Comparison of ENCODE assay signal across 1 cellular context in the genomic region with DNA sequence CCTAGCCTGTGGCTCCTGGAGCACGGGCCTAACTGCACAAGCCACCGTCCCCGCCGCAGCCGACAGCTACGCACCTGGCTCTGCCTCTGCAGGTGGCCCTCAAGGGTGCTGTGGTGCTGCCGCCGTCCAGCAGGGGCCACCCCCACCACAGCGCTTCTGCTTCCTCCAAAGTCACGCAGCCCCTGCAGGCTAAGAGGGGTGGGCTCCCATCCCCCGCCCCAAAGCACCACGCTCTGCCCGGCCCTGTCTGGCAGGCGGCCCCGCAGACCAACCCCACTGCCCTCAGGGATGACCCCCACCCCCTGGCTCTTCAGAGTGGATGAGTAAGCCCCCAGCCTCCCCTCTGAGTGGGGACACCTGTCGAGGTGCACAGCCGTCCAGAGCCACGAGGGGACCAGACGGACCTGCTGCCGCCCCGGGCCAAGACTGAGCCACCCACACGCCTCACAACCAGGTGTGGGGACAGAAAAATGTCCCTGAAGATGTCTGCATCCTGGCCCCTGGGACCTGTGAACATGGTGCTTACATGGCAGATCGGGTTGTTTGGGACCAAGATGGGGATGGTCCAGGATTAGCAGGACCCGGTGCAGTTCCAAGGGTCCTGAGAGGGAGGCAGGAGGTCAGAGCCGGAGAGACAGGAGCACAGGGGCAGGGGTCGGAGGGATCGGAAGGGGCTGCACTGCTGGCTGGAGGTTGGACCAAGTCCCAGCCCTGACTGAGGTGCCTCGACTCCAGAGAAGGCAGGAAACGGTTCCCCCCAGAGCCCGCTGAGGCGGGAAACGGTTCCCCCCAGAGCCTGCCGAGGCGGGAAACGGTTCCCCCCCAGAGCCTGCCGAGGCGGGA.
TF ChIP-seq lines count a peak whose summit lies in the region.

No MANE protein-coding gene starts in this region.

TF ChIP-seq in HepG2, 621 proteins besides CTCF, POLR2A, EP300 and RAD21 (continues in another document):
- TF ChIP-seq POLR2G (IDR thresholded peaks at IDR 0.05; ENCODE audit: low read depth, low read length) (peak; percentile 36; the same call in 1 of the 2 replicates), ZBTB7B (CRISPR knock-in tag; IDR thresholded peaks at IDR 0.05) (0 out of 2 replicates have a peak, but pooled peaks have one; percentile 55), MIER3 (CRISPR knock-in tag; IDR thresholded peaks at IDR 0.05; ENCODE audit: borderline replicate concordance) (no peak), NKX3-1 (CRISPR knock-in tag; IDR thresholded peaks at IDR 0.05) (no peak), ZBTB7A (CRISPR knock-in tag; IDR thresholded peaks at IDR 0.05) (peak; percentile 75), MAZ (IDR thresholded peaks at IDR 0.05; ENCODE audit: borderline replicate concordance, low read depth, low read length) (0 out of 2 replicates have a peak, but pooled peaks have one; percentile 20), MAZ (CRISPR knock-in tag; IDR thresholded peaks at IDR 0.05; ENCODE audit: low read depth) (0 out of 2 replicates have a peak, but pooled peaks have one; percentile 7), LCORL (IDR thresholded peaks at IDR 0.05) (no peak), LCORL (CRISPR knock-in tag; IDR thresholded peaks at IDR 0.05) (peak; percentile 72), PAF1 (CRISPR knock-in tag; IDR thresholded peaks at IDR 0.05) (0 out of 2 replicates have a peak, but pooled peaks have one; percentile 21), ZNF546 (CRISPR knock-in tag; conservative IDR thresholded peaks at IDR 0.05) (peak; percentile 69; the same call in 1 of the 2 replicates), GABPB1 (CRISPR knock-in tag; IDR thresholded peaks at IDR 0.05) (peak; percentile 56; the same call in 1 of the 2 replicates), MED1 (CRISPR knock-in tag; IDR thresholded peaks at IDR 0.05) (peak; percentile 31; the same call in 1 of the 2 replicates), ZNF607 (CRISPR knock-in tag; IDR thresholded peaks at IDR 0.05; ENCODE audit: borderline replicate concordance) (peak; percentile 46; the same call in 1 of the 2 replicates), ELF3 (CRISPR knock-in tag; IDR thresholded peaks at IDR 0.05) (0 out of 2 replicates have a peak, but pooled peaks have one; percentile 23), ARNT2 (CRISPR knock-in tag; IDR thresholded peaks at IDR 0.05; ENCODE audit: low read depth) (0 out of 2 replicates have a peak, but pooled peaks have one; percentile 29), HOXA3 (CRISPR knock-in tag; IDR thresholded peaks at IDR 0.05) (peak; percentile 69; the same call in 1 of the 2 replicates), THRA (CRISPR knock-in tag; IDR thresholded peaks at IDR 0.05; ENCODE audit: borderline replicate concordance) (peak; percentile 36; the same call in 1 of the 2 replicates), ATF7-NPFF (CRISPR knock-in tag; IDR thresholded peaks at IDR 0.05; ENCODE audit: low read depth) (peak; percentile 50; the same call in 1 of the 2 replicates), ZNF510 (CRISPR knock-in tag; IDR thresholded peaks at IDR 0.05; ENCODE audit: low read depth) (peak; percentile 4; the same call in 1 of the 2 replicates), PRPF4 (IDR thresholded peaks at IDR 0.05; ENCODE audit: low read depth, low read length, poor library complexity, severe bottlenecking) (no peak), MAFG (CRISPR knock-in tag; IDR thresholded peaks at IDR 0.05) (0 out of 2 replicates have a peak, but pooled peaks have one; percentile 19), POLR2AphosphoS2 (IDR thresholded peaks at IDR 0.05; ENCODE audit: low read depth, low read length) (0 out of 2 replicates have a peak, but pooled peaks have one; percentile 6), MYC (CRISPR knock-in tag; IDR thresholded peaks at IDR 0.05; ENCODE audit: borderline replicate concordance) (peak; percentile 62; the same call in 1 of the 2 replicates), HDAC1 (CRISPR knock-in tag; IDR thresholded peaks at IDR 0.05) (0 out of 2 replicates have a peak, but pooled peaks have one; percentile 9), ZFP90 (CRISPR knock-in tag; IDR thresholded peaks at IDR 0.05; ENCODE audit: borderline replicate concordance) (0 out of 2 replicates have a peak, but pooled peaks have one; percentile 75), NONO (IDR thresholded peaks at IDR 0.05) (no peak), NONO (CRISPR knock-in tag; conservative IDR thresholded peaks at IDR 0.05) (peak; percentile 63), ZNF224 (CRISPR knock-in tag; IDR thresholded peaks at IDR 0.05) (0 out of 2 replicates have a peak, but pooled peaks have one; percentile 39), ZBTB38 (CRISPR knock-in tag; IDR thresholded peaks at IDR 0.05) (peak; percentile 89), HNF1B (CRISPR knock-in tag; IDR thresholded peaks at IDR 0.05) (peak; percentile 30; the same call in 1 of the 2 replicates), ZNF777 (CRISPR knock-in tag; IDR thresholded peaks at IDR 0.05) (peak; percentile 70), SOX6 (IDR thresholded peaks at IDR 0.05) (no peak), SOX6 (CRISPR knock-in tag; IDR thresholded peaks at IDR 0.05) (0 out of 2 replicates have a peak, but pooled peaks have one; percentile 17), KAT2B (IDR thresholded peaks at IDR 0.05; ENCODE audit: borderline replicate concordance, low read depth, low read length) (no peak), CBX2 (IDR thresholded peaks at IDR 0.05; ENCODE audit: low read depth, low read length) (no peak), CBX2 (CRISPR knock-in tag; IDR thresholded peaks at IDR 0.05; ENCODE audit: low read depth) (no peak), HNRNPLL (IDR thresholded peaks at IDR 0.05; ENCODE audit: low read depth, low read length, poor library complexity, severe bottlenecking) (peak; percentile 30), SALL1 (CRISPR knock-in tag; IDR thresholded peaks at IDR 0.05) (peak; percentile 51), ZNF710 (CRISPR knock-in tag; IDR thresholded peaks at IDR 0.05; ENCODE audit: borderline replicate concordance) (0 out of 2 replicates have a peak, but pooled peaks have one; percentile 35), MBNL3 (CRISPR knock-in tag; conservative IDR thresholded peaks at IDR 0.05) (no peak), NFKB2 (CRISPR knock-in tag; IDR thresholded peaks at IDR 0.05; ENCODE audit: borderline replicate concordance) (peak; percentile 37; the same call in 1 of the 2 replicates), NFE2L2 (IDR thresholded peaks at IDR 0.05; ENCODE audit: low read length) (no peak), STAG1 (CRISPR knock-in tag; IDR thresholded peaks at IDR 0.05) (peak; percentile 76), SPEN (CRISPR knock-in tag; IDR thresholded peaks at IDR 0.05; ENCODE audit: low read depth) (peak; percentile 51), ZNF768 (CRISPR knock-in tag; IDR thresholded peaks at IDR 0.05) (peak; percentile 26; the same call in 1 of the 2 replicates), RARA (CRISPR knock-in tag; IDR thresholded peaks at IDR 0.05) (no peak), KMT2A (CRISPR knock-in tag; IDR thresholded peaks at IDR 0.05) (peak; percentile 42; the same call in 1 of the 2 replicates)
- TF ChIP-seq, protein P1, sequence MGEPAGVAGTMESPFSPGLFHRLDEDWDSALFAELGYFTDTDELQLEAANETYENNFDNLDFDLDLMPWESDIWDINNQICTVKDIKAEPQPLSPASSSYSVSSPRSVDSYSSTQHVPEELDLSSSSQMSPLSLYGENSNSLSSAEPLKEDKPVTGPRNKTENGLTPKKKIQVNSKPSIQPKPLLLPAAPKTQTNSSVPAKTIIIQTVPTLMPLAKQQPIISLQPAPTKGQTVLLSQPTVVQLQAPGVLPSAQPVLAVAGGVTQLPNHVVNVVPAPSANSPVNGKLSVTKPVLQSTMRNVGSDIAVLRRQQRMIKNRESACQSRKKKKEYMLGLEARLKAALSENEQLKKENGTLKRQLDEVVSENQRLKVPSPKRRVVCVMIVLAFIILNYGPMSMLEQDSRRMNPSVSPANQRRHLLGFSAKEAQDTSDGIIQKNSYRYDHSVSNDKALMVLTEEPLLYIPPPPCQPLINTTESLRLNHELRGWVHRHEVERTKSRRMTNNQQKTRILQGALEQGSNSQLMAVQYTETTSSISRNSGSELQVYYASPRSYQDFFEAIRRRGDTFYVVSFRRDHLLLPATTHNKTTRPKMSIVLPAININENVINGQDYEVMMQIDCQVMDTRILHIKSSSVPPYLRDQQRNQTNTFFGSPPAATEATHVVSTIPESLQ (CRISPR knock-in tag; conservative IDR thresholded peaks at IDR 0.05), result no peak
- TF ChIP-seq, protein P2, sequence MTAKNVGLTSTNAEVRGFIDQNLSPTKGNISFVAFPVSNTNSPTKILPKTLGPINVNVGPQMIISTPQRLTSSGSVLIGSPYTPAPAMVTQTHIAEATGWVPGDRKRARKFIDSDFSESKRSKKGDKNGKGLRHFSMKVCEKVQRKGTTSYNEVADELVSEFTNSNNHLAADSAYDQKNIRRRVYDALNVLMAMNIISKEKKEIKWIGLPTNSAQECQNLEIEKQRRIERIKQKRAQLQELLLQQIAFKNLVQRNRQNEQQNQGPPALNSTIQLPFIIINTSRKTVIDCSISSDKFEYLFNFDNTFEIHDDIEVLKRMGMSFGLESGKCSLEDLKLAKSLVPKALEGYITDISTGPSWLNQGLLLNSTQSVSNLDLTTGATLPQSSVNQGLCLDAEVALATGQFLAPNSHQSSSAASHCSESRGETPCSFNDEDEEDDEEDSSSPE (CRISPR knock-in tag; IDR thresholded peaks at IDR 0.05), result 0 out of 2 replicates have a peak, but pooled peaks have one; percentile 6
- TF ChIP-seq, protein P3, sequence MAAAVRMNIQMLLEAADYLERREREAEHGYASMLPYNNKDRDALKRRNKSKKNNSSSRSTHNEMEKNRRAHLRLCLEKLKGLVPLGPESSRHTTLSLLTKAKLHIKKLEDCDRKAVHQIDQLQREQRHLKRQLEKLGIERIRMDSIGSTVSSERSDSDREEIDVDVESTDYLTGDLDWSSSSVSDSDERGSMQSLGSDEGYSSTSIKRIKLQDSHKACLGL (CRISPR knock-in tag; IDR thresholded peaks at IDR 0.05), result 0 out of 2 replicates have a peak, but pooled peaks have one; percentile 16
- TF ChIP-seq, protein P4, sequence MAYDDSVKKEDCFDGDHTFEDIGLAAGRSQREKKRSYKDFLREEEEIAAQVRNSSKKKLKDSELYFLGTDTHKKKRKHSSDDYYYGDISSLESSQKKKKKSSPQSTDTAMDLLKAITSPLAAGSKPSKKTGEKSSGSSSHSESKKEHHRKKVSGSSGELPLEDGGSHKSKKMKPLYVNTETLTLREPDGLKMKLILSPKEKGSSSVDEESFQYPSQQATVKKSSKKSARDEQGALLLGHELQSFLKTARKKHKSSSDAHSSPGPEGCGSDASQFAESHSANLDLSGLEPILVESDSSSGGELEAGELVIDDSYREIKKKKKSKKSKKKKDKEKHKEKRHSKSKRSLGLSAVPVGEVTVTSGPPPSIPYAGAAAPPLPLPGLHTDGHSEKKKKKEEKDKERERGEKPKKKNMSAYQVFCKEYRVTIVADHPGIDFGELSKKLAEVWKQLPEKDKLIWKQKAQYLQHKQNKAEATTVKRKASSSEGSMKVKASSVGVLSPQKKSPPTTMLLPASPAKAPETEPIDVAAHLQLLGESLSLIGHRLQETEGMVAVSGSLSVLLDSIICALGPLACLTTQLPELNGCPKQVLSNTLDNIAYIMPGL (CRISPR knock-in tag; IDR thresholded peaks at IDR 0.05; ENCODE audit: borderline replicate concordance in 1 of 2, low read depth in 1 of 2), result peak; percentile 13 to 65; a peak in 2 of 4 replicates
- TF ChIP-seq, protein P5, sequence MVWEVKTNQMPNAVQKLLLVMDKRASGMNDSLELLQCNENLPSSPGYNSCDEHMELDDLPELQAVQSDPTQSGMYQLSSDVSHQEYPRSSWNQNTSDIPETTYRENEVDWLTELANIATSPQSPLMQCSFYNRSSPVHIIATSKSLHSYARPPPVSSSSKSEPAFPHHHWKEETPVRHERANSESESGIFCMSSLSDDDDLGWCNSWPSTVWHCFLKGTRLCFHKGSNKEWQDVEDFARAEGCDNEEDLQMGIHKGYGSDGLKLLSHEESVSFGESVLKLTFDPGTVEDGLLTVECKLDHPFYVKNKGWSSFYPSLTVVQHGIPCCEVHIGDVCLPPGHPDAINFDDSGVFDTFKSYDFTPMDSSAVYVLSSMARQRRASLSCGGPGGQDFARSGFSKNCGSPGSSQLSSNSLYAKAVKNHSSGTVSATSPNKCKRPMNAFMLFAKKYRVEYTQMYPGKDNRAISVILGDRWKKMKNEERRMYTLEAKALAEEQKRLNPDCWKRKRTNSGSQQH (CRISPR knock-in tag; IDR thresholded peaks at IDR 0.05; ENCODE audit: low read depth), result 0 out of 2 replicates have a peak, but pooled peaks have one; percentile 21
- TF ChIP-seq, protein P6, sequence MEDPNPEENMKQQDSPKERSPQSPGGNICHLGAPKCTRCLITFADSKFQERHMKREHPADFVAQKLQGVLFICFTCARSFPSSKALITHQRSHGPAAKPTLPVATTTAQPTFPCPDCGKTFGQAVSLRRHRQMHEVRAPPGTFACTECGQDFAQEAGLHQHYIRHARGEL (CRISPR knock-in tag; IDR thresholded peaks at IDR 0.05), result 0 out of 2 replicates have a peak, but pooled peaks have one; percentile 29
